In genomic region chr14:64708148-64709004, GRCh38 we compare ENCODE assay signal across 1 cellular context.
TF ChIP-seq lines count a peak whose summit lies in the region.

No MANE protein-coding gene starts in this region.

TF ChIP-seq in HEK293, 187 proteins besides CTCF, POLR2A, EP300 and RAD21 (continued from another document):
- TF ChIP-seq PRDM10 (tag by site-specific recombination; IDR thresholded peaks at IDR 0.05): 0 out of 2 replicates have a peak, but pooled peaks have one; percentile 21
TF ChIP-seq in HEK293: peak in this region for 3.
